In the genomic region with DNA sequence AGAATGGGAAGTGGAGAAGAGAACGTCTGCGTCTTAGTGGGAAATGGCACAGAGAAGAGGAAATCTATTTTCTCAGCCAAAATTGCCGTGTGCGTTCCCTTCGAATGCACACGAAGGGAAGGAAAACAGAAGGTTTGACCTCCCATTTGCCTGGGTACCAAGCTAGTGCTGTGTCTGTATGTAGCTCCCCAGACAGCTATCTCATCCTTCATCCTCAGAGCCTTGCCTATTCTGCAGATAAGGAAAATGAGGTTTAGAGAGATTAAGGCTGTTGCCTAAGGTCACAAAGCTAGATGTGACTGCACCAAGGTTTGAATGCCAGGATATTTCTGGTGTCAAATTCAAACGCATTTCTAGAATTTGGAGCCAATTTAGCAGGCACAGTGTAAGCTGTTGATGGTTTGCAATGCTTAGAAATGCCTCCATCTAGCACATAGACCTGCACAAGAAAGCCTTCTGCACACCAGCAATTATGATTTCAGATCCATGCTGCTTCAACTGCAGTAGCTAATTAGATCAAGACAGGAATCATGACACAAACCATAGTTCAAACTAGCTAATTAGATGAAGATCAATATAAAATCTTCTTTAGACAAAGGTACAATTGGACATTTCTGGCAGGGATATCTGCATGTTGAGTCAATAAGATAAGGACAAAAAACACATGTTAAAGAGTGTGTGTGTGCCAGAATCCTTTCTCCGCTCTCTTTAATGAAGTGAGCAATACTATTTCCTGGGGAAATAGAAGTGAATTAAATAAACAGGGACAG, we compare ENCODE assay signal across 20 cellular contexts.
"Had no signal": no experiment of that assay in that cellular context is flagged by ENCODE, and none has a peak within 500 bp of the region (broad histone marks: within the 10 kb centered on the region; RNA-seq: fewer than 3 reads in every experiment).

No MANE protein-coding gene starts in this region.

- H3K27ac Mint-ChIP-seq: activated naive CD4-positive, alpha-beta T cell treated with anti-CD3 and anti-CD28 coated beads, Interleukin-2, amount 50 U/mL, for 72 hours; effector memory CD8-positive, alpha-beta T cell; stimulated activated naive CD8-positive, alpha-beta T cell treated with anti-CD3 and anti-CD28 coated beads, Interleukin-15, Interleukin-2, amounts not matched to agents 100 ng/mL and 50 ng/mL, for 24 hours; T-cell had no signal

- H3K4me1 Mint-ChIP-seq: T-cell had no signal

- H3K9me3 Mint-ChIP-seq: activated naive CD4-positive, alpha-beta T cell treated with anti-CD3 and anti-CD28 coated beads, Interleukin-2, amount 50 U/mL, for 72 hours; effector memory CD8-positive, alpha-beta T cell; nephron; stimulated activated naive CD8-positive, alpha-beta T cell treated with anti-CD3 and anti-CD28 coated beads, Interleukin-15, Interleukin-2, amounts not matched to agents 100 ng/mL and 50 ng/mL, for 24 hours; T-cell had no signal

- H3K4me3 Mint-ChIP-seq: effector memory CD8-positive, alpha-beta T cell; nephron; stimulated activated naive CD8-positive, alpha-beta T cell treated with anti-CD3 and anti-CD28 coated beads, Interleukin-15, Interleukin-2, amounts not matched to agents 100 ng/mL and 50 ng/mL, for 24 hours; T-cell had no signal

- DNase-seq: activated CD4-positive, alpha-beta T cell treated with anti-CD3 and anti-CD28 coated beads for 1 hour; activated gamma-delta T cell; body of pancreas; caudate nucleus; effector memory CD8-positive, alpha-beta T cell; foreskin fibroblast; hippocampal formation; left colon; lower lobe of right lung; occipital lobe; T-cell; T-helper 9 cell; upper lobe of right lung had no signal

- H3K4me1 ChIP-seq: suprapubic skin had no signal

- FAIRE-seq: islet of Langerhans had no signal

- H3K36me3 Mint-ChIP-seq: activated naive CD4-positive, alpha-beta T cell treated with anti-CD3 and anti-CD28 coated beads, Interleukin-2, amount 50 U/mL, for 72 hours; T-cell had no signal

- H3K36me3 ChIP-seq: lower lobe of right lung, right atrium auricular region, suprapubic skin, upper lobe of right lung had no signal

- H3K4me3 ChIP-seq: body of pancreas, lower lobe of right lung, right atrium auricular region, suprapubic skin, upper lobe of right lung had no signal

- H3K9me3 ChIP-seq: body of pancreas, lower lobe of right lung, right atrium auricular region, suprapubic skin, upper lobe of right lung had no signal

- H3K27ac ChIP-seq: body of pancreas, lower lobe of right lung, right atrium auricular region, suprapubic skin, upper lobe of right lung, VCaP had no signal

- H3K27me3 ChIP-seq: body of pancreas, right atrium auricular region, upper lobe of right lung had no signal
